Comparison of ENCODE assay signal across 20 cellular contexts in genomic region chr1:233006582-233006981, GRCh38. TPM values are rescaled to one million over a fixed set of nuclear protein-coding genes. Genes with fewer than 3 reads are reported as not detected.
A peak's percentile ranks its signal among the peaks of the same experiment; 100 is the strongest.
DNase-seq lines count a peak whose midpoint lies in the region; FAIRE-seq and TF ChIP-seq lines count a peak whose summit lies in the region.
"Had no signal": no experiment of that assay in that cellular context is flagged by ENCODE, and none has a peak within 500 bp of the region (broad histone marks: within the 10 kb centered on the region; RNA-seq: fewer than 3 reads in every experiment).

No MANE protein-coding gene starts in this region.

- no peaks in the 10 kb centered on the region for H3K9me3 Mint-ChIP-seq in neural crest cell
- peaks cover 16% of the 10 kb centered on the region for H3K9me3 Mint-ChIP-seq in activated CD4-positive, alpha-beta T cell treated with anti-CD3 and anti-CD28 coated beads, Interleukin-2, amount 10 ng/mL, durations not matched to agents 24 days and 14 days

- H3K9me2 ChIP-seq in SK-N-SH = no peaks in the 10 kb centered on the region

- peaks cover 7% of the 10 kb centered on the region; the same call in 1 of the 2 replicates for H4K20me1 ChIP-seq in SK-N-SH (ENCODE audit: insufficient read depth)

- peaks cover 26% of the 10 kb centered on the region for H3K4me1 Mint-ChIP-seq in neural crest cell
- H3K4me1 Mint-ChIP-seq in activated CD4-positive, alpha-beta T cell treated with anti-CD3 and anti-CD28 coated beads, Interleukin-2, amount 10 ng/mL, durations not matched to agents 24 days and 14 days = peaks cover 2% of the 10 kb centered on the region
- H3K4me1 Mint-ChIP-seq: CD14-positive monocyte had no signal

- DNase-seq in SHP77 treated with DMSO at 0.1 percent for 48 hours (lab: John Stamatoyannopoulos, UW) = peak; percentile 7
- DNase-seq in SHP77 (lab: John Stamatoyannopoulos, UW) = no peak
- peak; percentile 76 for DNase-seq in LNCaP clone FGC (ENCODE audit: low read depth)
- peak; percentile 55 for DNase-seq in SK-N-SH
- DNase-seq in neural crest cell (ENCODE audit: low read depth, low spot score) = no peak
- no peak for DNase-seq in HTR-8/SVneo (ENCODE audit: insufficient read length, low spot score)
- no peak for DNase-seq in activated CD4-positive, alpha-beta T cell treated with anti-CD3 and anti-CD28 coated beads, Interleukin-2, amount 10 ng/mL, durations not matched to agents 24 days and 14 days
- no peak for DNase-seq in DMS153 treated with DMSO at 0.1 percent for 48 hours (lab: John Stamatoyannopoulos, UW; ENCODE audit: unreplicated experiment)
- DNase-seq: ACHN, AML-193, Caco-2, DMS153, Karpas-422, NCI-H1436 treated with DMSO at 0.1 percent for 48 hours, NCI-H2081 treated with DMSO at 0.1 percent for 48 hours, NCI-H2227 treated with DMSO at 0.1 percent for 48 hours, Peyer's patch, Right ventricle myocardium superior, T-helper 17 cell had no signal

- H3K27ac Mint-ChIP-seq in neural crest cell (ENCODE audit: unreplicated experiment) = peak overlapping the region; percentile 83
- no peak overlapping the region for H3K27ac Mint-ChIP-seq in activated CD4-positive, alpha-beta T cell treated with anti-CD3 and anti-CD28 coated beads, Interleukin-2, amount 10 ng/mL, durations not matched to agents 24 days and 14 days
- H3K27ac Mint-ChIP-seq: T-helper 17 cell had no signal

- H3K27me3 ChIP-seq in SK-N-SH (ENCODE audit: insufficient read depth) = no peaks in the 10 kb centered on the region
- H3K27me3 ChIP-seq: Peyer's patch had no signal

- H3K4me3 Mint-ChIP-seq in neural crest cell = no peak overlapping the region
- H3K4me3 Mint-ChIP-seq in activated CD4-positive, alpha-beta T cell treated with anti-CD3 and anti-CD28 coated beads, Interleukin-2, amount 10 ng/mL, durations not matched to agents 24 days and 14 days = no peak overlapping the region
- H3K4me3 Mint-ChIP-seq: CD14-positive monocyte, T-helper 17 cell had no signal

- TF ChIP-seq RAD21 in SK-N-SH (IDR thresholded peaks at IDR 0.05; ENCODE audit: low read length) = no peak

- H3K4me1 ChIP-seq in SK-N-SH (ENCODE audit: control insufficient read depth in 1 of 2, insufficient read depth in 2 of 2, low read depth in 1 of 2, low read length in 1 of 2) = peaks cover 9 to 28% of the 10 kb centered on the region in 2 experiments
- H3K4me1 ChIP-seq: Caco-2, Peyer's patch had no signal

- peaks cover 0 to 2% of the 10 kb centered on the region in 2 experiments for H3K36me3 ChIP-seq in SK-N-SH (replicated peaks in 1 of 2; ENCODE audit: control insufficient read depth in 1 of 2, insufficient read depth in 2 of 2, low read length in 1 of 2)
- H3K36me3 ChIP-seq: Peyer's patch had no signal

- no peaks in the 10 kb centered on the region for H3K9me3 ChIP-seq in SK-N-SH
- H3K9me3 ChIP-seq: Caco-2, Peyer's patch had no signal

- peak overlapping the region in 1 of 2 experiments; percentile 51; a peak in 2 of 4 replicates for H3K27ac ChIP-seq in SK-N-SH (ENCODE audit: low read depth in 2 of 2, low read length in 1 of 2)
- H3K27ac ChIP-seq: Peyer's patch had no signal

- intact Hi-C loops in activated CD4-positive, alpha-beta T cell treated with anti-CD3 and anti-CD28 coated beads, Interleukin-2, amount 10 ng/mL, durations not matched to agents 24 days and 14 days (cut with micrococcal nuclease) = no loop called here

- no peak overlapping the region for H3K4me2 ChIP-seq in SK-N-SH

- peak in 1 of 2 experiments; percentile 64; a peak in 1 of 4 replicates for TF ChIP-seq EP300 in SK-N-SH (IDR thresholded peaks at IDR 0.05; ENCODE audit: borderline replicate concordance in 1 of 2, low read depth in 1 of 2, low read length in 1 of 2)

- H3K79me2 ChIP-seq in SK-N-SH (ENCODE audit: insufficient read depth) = no peaks in the 10 kb centered on the region

- no peak for FAIRE-seq in HTR-8/SVneo (lab: Jason Lieb, UNC)

- POLR2A ChIA-PET in SK-N-SH (lab: Yijun Ruan, JAX) = no interaction called here

- no peaks in the 10 kb centered on the region for H3K27me3 Mint-ChIP-seq in neural crest cell (ENCODE audit: low read depth)
- no peaks in the 10 kb centered on the region for H3K27me3 Mint-ChIP-seq in activated CD4-positive, alpha-beta T cell treated with anti-CD3 and anti-CD28 coated beads, Interleukin-2, amount 10 ng/mL, durations not matched to agents 24 days and 14 days
- H3K27me3 Mint-ChIP-seq: T-helper 17 cell had no signal

- TF ChIP-seq CTCF in LNCaP clone FGC (IDR thresholded peaks at IDR 0.05; ENCODE audit: control insufficient read depth, extremely low read depth, insufficient read depth) (no peak), SK-N-SH (IDR thresholded peaks at IDR 0.05) (no peak), neural crest cell (conservative IDR thresholded peaks at IDR 0.05) (no peak)

- CTCF ChIA-PET in SK-N-SH (lab: Yijun Ruan, JAX) = interaction anchor here (1.0 to 1.9 kb wide), 4 partner anchors 7 to 372 kb away, joined by 5 to 7 read pairs (median 5); no protein-coding TSS in a partner anchor

- H3F3A ChIP-seq in SK-N-SH (replicated peaks; ENCODE audit: insufficient read depth) = peaks cover 6% of the 10 kb centered on the region

- H2AFZ ChIP-seq in SK-N-SH (ENCODE audit: low read depth) = no peak overlapping the region

- H3K9ac ChIP-seq in SK-N-SH = no peak overlapping the region

- WGBS in SK-N-SH (ENCODE audit: low lambda C conversion rate) = 91% methylated on average over 3 of the region's 3 CpGs

- H3K4me3 ChIP-seq in LNCaP clone FGC (ENCODE audit: low read depth, low read length) = no peak overlapping the region
- H3K4me3 ChIP-seq in SK-N-SH (ENCODE audit: low read depth in 2 of 2, low read length in 1 of 2) = no peak overlapping the region
- H3K4me3 ChIP-seq: Peyer's patch had no signal

- H3K36me3 Mint-ChIP-seq in neural crest cell (ENCODE audit: low read depth) = peaks cover 7% of the 10 kb centered on the region
- peaks cover 11% of the 10 kb centered on the region for H3K36me3 Mint-ChIP-seq in activated CD4-positive, alpha-beta T cell treated with anti-CD3 and anti-CD28 coated beads, Interleukin-2, amount 10 ng/mL, durations not matched to agents 24 days and 14 days (ENCODE audit: low read depth)

TF ChIP-seq in SK-N-SH, 30 proteins besides CTCF, POLR2A, EP300 and RAD21 (continues in another document):
- TF ChIP-seq GATA2 (CRISPR knock-in tag; IDR thresholded peaks at IDR 0.05) (peak; percentile 86), POLR2AphosphoS5 (IDR thresholded peaks at IDR 0.05; ENCODE audit: low read depth, low read length) (no peak), RXRA (IDR thresholded peaks at IDR 0.05; ENCODE audit: borderline replicate concordance, low read depth) (no peak), CHD2 (IDR thresholded peaks at IDR 0.05; ENCODE audit: low read length, partially characterized antibody) (no peak), FOSL2 (IDR thresholded peaks at IDR 0.05; ENCODE audit: borderline replicate concordance, low read depth) (no peak), TEAD4 (IDR thresholded peaks at IDR 0.05; ENCODE audit: borderline replicate concordance, insufficient read depth) (no peak), ZBTB33 (IDR thresholded peaks at IDR 0.05; ENCODE audit: borderline replicate concordance, low read depth) (no peak), RCOR1 (IDR thresholded peaks at IDR 0.05; ENCODE audit: low read length) (peak; percentile 25; the same call in 1 of the 2 replicates), JUND (IDR thresholded peaks at IDR 0.05) (no peak), MEF2A (IDR thresholded peaks at IDR 0.05; ENCODE audit: borderline replicate concordance, low read depth) (no peak), USF1 (IDR thresholded peaks at IDR 0.05; ENCODE audit: borderline replicate concordance, low read depth) (no peak), EZH2phosphoT487 (IDR thresholded peaks at IDR 0.05; ENCODE audit: borderline replicate concordance, low read depth) (no peak), USF2 (IDR thresholded peaks at IDR 0.05; ENCODE audit: borderline replicate concordance, low read depth, low read length) (no peak), YY1 (IDR thresholded peaks at IDR 0.05; ENCODE audit: low read depth) (no peak), SMC3 (IDR thresholded peaks at IDR 0.05; ENCODE audit: low read depth, low read length) (no peak), FOXM1 (IDR thresholded peaks at IDR 0.05; ENCODE audit: low read depth) (no peak), NRF1 (IDR thresholded peaks at IDR 0.05; ENCODE audit: low read depth, low read length) (no peak)

RNA-seq across cellular contexts. Expression of gene NTPCR, which starts 56.2 kb away (rescaled TPM):
- 20.8 and 20.9 TPM in 2 replicates for polyA plus RNA-seq in SK-N-SH (2012; rRNA removed)
- polyA plus RNA-seq in SK-N-SH (2012; cell fraction: cytosol; rRNA removed) = 23.5 and 25.1 TPM in 2 replicates
- polyA plus RNA-seq in SK-N-SH (2012; cell fraction: nucleus; rRNA removed) = 15.5 and 17.7 TPM in 2 replicates
- total RNA-seq in neural crest cell = 55.5 and 60.0 TPM in 2 replicates
- total RNA-seq in activated CD4-positive, alpha-beta T cell treated with anti-CD3 and anti-CD28 coated beads, Interleukin-2, amount 10 ng/mL, durations not matched to agents 24 days and 14 days = 30.0 and 30.5 TPM in 2 replicates

Comparison
In these comparisons a context has a peak if more than half of its experiments do, and no peak if none do; other contexts are left out.
1. DNase-seq: peak in SHP77 treated with DMSO at 0.1 percent for 48 hours (single experiment), LNCaP clone FGC (single experiment) and SK-N-SH (single experiment); none in SHP77 (0 of 2), neural crest cell (single experiment), HTR-8/SVneo (single experiment), activated CD4-positive, alpha-beta T cell treated with anti-CD3 and anti-CD28 coated beads, Interleukin-2, amount 10 ng/mL, durations not matched to agents 24 days and 14 days (single experiment) and DMS153 treated with DMSO at 0.1 percent for 48 hours (single experiment).